ENCODE assay signal across 1 cellular context in genomic region chr11:73403541-73403940, GRCh38.
TF ChIP-seq lines count a peak whose summit lies in the region.

No MANE protein-coding gene starts in this region.

TF ChIP-seq in WTC11, 78 proteins besides CTCF, POLR2A, EP300 and RAD21 (continued from another document):
- TF ChIP-seq, protein P1, sequence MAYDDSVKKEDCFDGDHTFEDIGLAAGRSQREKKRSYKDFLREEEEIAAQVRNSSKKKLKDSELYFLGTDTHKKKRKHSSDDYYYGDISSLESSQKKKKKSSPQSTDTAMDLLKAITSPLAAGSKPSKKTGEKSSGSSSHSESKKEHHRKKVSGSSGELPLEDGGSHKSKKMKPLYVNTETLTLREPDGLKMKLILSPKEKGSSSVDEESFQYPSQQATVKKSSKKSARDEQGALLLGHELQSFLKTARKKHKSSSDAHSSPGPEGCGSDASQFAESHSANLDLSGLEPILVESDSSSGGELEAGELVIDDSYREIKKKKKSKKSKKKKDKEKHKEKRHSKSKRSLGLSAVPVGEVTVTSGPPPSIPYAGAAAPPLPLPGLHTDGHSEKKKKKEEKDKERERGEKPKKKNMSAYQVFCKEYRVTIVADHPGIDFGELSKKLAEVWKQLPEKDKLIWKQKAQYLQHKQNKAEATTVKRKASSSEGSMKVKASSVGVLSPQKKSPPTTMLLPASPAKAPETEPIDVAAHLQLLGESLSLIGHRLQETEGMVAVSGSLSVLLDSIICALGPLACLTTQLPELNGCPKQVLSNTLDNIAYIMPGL (CRISPR knock-in tag; IDR thresholded peaks at IDR 0.05): no peak
TF ChIP-seq in WTC11: peak in this region for 0.
